Comparison of ENCODE assay signal across 9 cellular contexts in genomic region chr10:100009283-100009792, GRCh38. TPM values are rescaled to one million over a fixed set of nuclear protein-coding genes. Genes with fewer than 3 reads are reported as not detected.
DNase-seq lines count a peak whose midpoint lies in the region; ATAC-seq and FAIRE-seq lines count a peak whose summit lies in the region.
"Had no signal": no experiment of that assay in that cellular context is flagged by ENCODE, and none has a peak within 500 bp of the region (broad histone marks: within the 10 kb centered on the region; RNA-seq: fewer than 3 reads in every experiment).

No MANE protein-coding gene starts in this region.

- no peaks in the 10 kb centered on the region for H3K27me3 ChIP-seq in SJSA1 (replicated peaks)

- peak overlapping the region; percentile 62 to 65 for H3K27ac Mint-ChIP-seq in effector memory CD8-positive, alpha-beta T cell

- ATAC-seq in GM19324 (IDR thresholded peaks at IDR 0.05; ENCODE audit: low FRiP score, unreplicated experiment) = peak; percentile 57
- ATAC-seq in HG03196 (IDR thresholded peaks at IDR 0.05; ENCODE audit: unreplicated experiment) = peak; percentile 46
- peak; percentile 71 for ATAC-seq in effector memory CD8-positive, alpha-beta T cell (replicated peaks)

- no peak for FAIRE-seq in RCC 7860 (lab: Jason Lieb, UNC)
- FAIRE-seq: frontal cortex had no signal

- H3K9me3 Mint-ChIP-seq in effector memory CD8-positive, alpha-beta T cell = no peaks in the 10 kb centered on the region

- H3K9me3 ChIP-seq in SJSA1 (replicated peaks) = no peaks in the 10 kb centered on the region

- H3K36me3 ChIP-seq in SJSA1 = peaks cover 5% of the 10 kb centered on the region
- H3K36me3 ChIP-seq in urinary bladder (ENCODE audit: insufficient read depth) = no peaks in the 10 kb centered on the region

- no peaks in the 10 kb centered on the region for H3K27me3 Mint-ChIP-seq in effector memory CD8-positive, alpha-beta T cell

- H3K4me3 ChIP-seq in SJSA1 (peak overlapping the region; percentile 78), urinary bladder (ENCODE audit: low read depth, low read length) (peak overlapping the region; percentile 65)

- peak overlapping the region; percentile 89 to 91 for H3K4me3 Mint-ChIP-seq in effector memory CD8-positive, alpha-beta T cell

- H3K36me3 Mint-ChIP-seq in effector memory CD8-positive, alpha-beta T cell (ENCODE audit: insufficient read depth) = peaks cover 7% of the 10 kb centered on the region

- peaks cover 32 to 33% of the 10 kb centered on the region in 2 donors for H3K4me1 Mint-ChIP-seq in effector memory CD8-positive, alpha-beta T cell (ENCODE audit: low read depth in 2 of 2)

- H3K4me1 ChIP-seq in SJSA1 (replicated peaks) (peaks cover 59% of the 10 kb centered on the region), urinary bladder (ENCODE audit: insufficient read depth) (no peaks in the 10 kb centered on the region)

- peak; percentile 20 for DNase-seq in DMS53 treated with DMSO at 0.1 percent for 48 hours (lab: John Stamatoyannopoulos, UW; ENCODE audit: unreplicated experiment)
- DNase-seq in SJSA1 (ENCODE audit: low read depth in 1 of 2, low spot score in 2 of 2) = peak; percentile 50 to 60
- peak in 1 of 3 experiments; percentile 1 for DNase-seq in effector memory CD8-positive, alpha-beta T cell
- DNase-seq in midbrain (lab: John Stamatoyannopoulos, UW) = peak; percentile 64
- DNase-seq in RCC 7860 (ENCODE audit: low spot score) = no peak

- H3K27ac ChIP-seq in SJSA1 = peak overlapping the region; percentile 34; the same call in 1 of the 2 replicates
- H3K27ac ChIP-seq in urinary bladder (ENCODE audit: low read depth) = peak overlapping the region; percentile 93

- under 1% methylated on average over 45 of the region's 45 CpGs for WGBS in urinary bladder

RNA-seq across cellular contexts. Expression of gene DNMBP, which starts 0.4 kb away (rescaled TPM):
- 7.7 and 11.0 TPM in 2 replicates for total RNA-seq in SJSA1 (2014; rRNA removed; shearing (Covaris generic))
- 31.8 TPM for total RNA-seq in urinary bladder
- polyA plus RNA-seq in urinary bladder = 26.2 TPM
